14 cellular contexts compared by ENCODE assay signal in genomic region chr6:33863723-33864440, GRCh38.
"Had no signal": no experiment of that assay in that cellular context is flagged by ENCODE, and none has a peak within 500 bp of the region (broad histone marks: within the 10 kb centered on the region; RNA-seq: fewer than 3 reads in every experiment).

No MANE protein-coding gene starts in this region.

- H3K4me3 ChIP-seq: right atrium auricular region, skin epidermis, transverse colon had no signal

- H3K36me3 ChIP-seq: right atrium auricular region, transverse colon had no signal

- H3K4me1 ChIP-seq: right atrium auricular region had no signal

- DNase-seq: activated CD4-positive, alpha-beta T cell treated with anti-CD3 and anti-CD28 coated beads, Interleukin-2, amount 50 U/mL, for 48 hours; activated CD8-positive, alpha-beta memory T cell treated with anti-CD3 and anti-CD28 coated beads, Interleukin-2, amount 50 U/mL, for 48 hours; activated gamma-delta T cell; activated naive CD8-positive, alpha-beta T cell treated with anti-CD3 and anti-CD28 coated beads, Interleukin-2, amount 10 ng/mL, durations not matched to agents 7 days and 5 days; anterior cingulate cortex; dermis blood vessel endothelial cell; endodermal cell; hypothalamus; kidney glomerular epithelial cell; substantia nigra; transverse colon had no signal

- H3K27me3 ChIP-seq: right atrium auricular region, transverse colon had no signal

- ATAC-seq: WTC11 had no signal

- H3K9me3 ChIP-seq: right atrium auricular region, transverse colon had no signal

- H3K27ac ChIP-seq: right atrium auricular region, skin epidermis, transverse colon had no signal
